ENCODE assay signal across 17 cellular contexts in genomic region chr9:36962721-36963120, GRCh38.
A peak's percentile ranks its signal among the peaks of the same experiment; 100 is the strongest.
DNase-seq lines count a peak whose midpoint lies in the region; ATAC-seq, FAIRE-seq and TF ChIP-seq lines count a peak whose summit lies in the region.
"Had no signal": no experiment of that assay in that cellular context is flagged by ENCODE, and none has a peak within 500 bp of the region (broad histone marks: within the 10 kb centered on the region; RNA-seq: fewer than 3 reads in every experiment).

No MANE protein-coding gene starts in this region.

- H3K4me1 Mint-ChIP-seq in IgD-negative memory B cell (peaks cover 5 to 14% (median 8%) of the 10 kb centered on the region in 3 donors), HFFc6 (ENCODE audit: low read depth) (no peaks in the 10 kb centered on the region)
- H3K4me1 Mint-ChIP-seq: CD8-positive, alpha-beta memory T cell had no signal

- no peak overlapping the region for H3K4me3 ChIP-seq in neuronal stem cell (ENCODE audit: low read length in 2 of 2)
- H3K4me3 ChIP-seq: BLaER1 had no signal

- H3K36me3 Mint-ChIP-seq in IgD-negative memory B cell (peaks cover 9% of the 10 kb centered on the region), HFFc6 (ENCODE audit: low read depth) (no peaks in the 10 kb centered on the region)

- H3K14ac ChIP-seq in neuronal stem cell (ENCODE audit: low read length): no peak overlapping the region

- H2BK120ac ChIP-seq in neuronal stem cell (ENCODE audit: low read depth, low read length): no peak overlapping the region

- H3K4me2 ChIP-seq in neuronal stem cell (ENCODE audit: insufficient read depth, low read length, poor library complexity, severe bottlenecking): no peak overlapping the region
- H3K4me2 ChIP-seq: BLaER1 had no signal

- peak overlapping the region; percentile 10 for H2AK5ac ChIP-seq in neuronal stem cell (ENCODE audit: low read depth, low read length)

- DNase-seq in activated CD8-positive, alpha-beta memory T cell treated with anti-CD3 and anti-CD28 coated beads, Interleukin-2, amount 50 U/mL, for 48 hours: peak; percentile 34
- DNase-seq in activated CD8-positive, alpha-beta memory T cell treated with anti-CD3 and anti-CD28 coated beads, Interleukin-2, amount 50 U/mL, for 4 hours: no peak
- DNase-seq in neuronal stem cell (ENCODE audit: low spot score) (no peak), urothelium cell line (ENCODE audit: low spot score) (no peak), HFFc6 (no peak), NCI-H2029 treated with DMSO at 0.1 percent for 48 hours (lab: John Stamatoyannopoulos, UW) (no peak)
- DNase-seq: Caco-2; CD8-positive, alpha-beta memory T cell; DND-41; IMR-90; KG1 had no signal

- H2AFZ ChIP-seq in neuronal stem cell (ENCODE audit: low read length): no peak overlapping the region

- peaks cover 0 to 3% (median 0%) of the 10 kb centered on the region in 3 experiments for H3K27me3 ChIP-seq in neuronal stem cell (ENCODE audit: control insufficient read depth in 3 of 3, insufficient read depth in 3 of 3, low read depth in 1 of 3, low read length in 3 of 3)
- H3K27me3 ChIP-seq: BLaER1 had no signal

- H3K27ac Mint-ChIP-seq in IgD-negative memory B cell: peak overlapping the region in 2 of 3 donors; percentile 21 to 41
- H3K27ac Mint-ChIP-seq in HFFc6: no peak overlapping the region

- no peak overlapping the region for H3K9ac ChIP-seq in neuronal stem cell (ENCODE audit: low read depth, low read length, poor library complexity)
- H3K9ac ChIP-seq: BLaER1 had no signal

- peaks cover 0 to 4% of the 10 kb centered on the region in 2 donors for H3K4me1 ChIP-seq in neuronal stem cell (ENCODE audit: control insufficient read depth in 2 of 2, insufficient read depth in 1 of 2, low read depth in 1 of 2, low read length in 2 of 2)
- H3K4me1 ChIP-seq: Caco-2 had no signal

- H3K18ac ChIP-seq in neuronal stem cell (ENCODE audit: low read length): no peak overlapping the region

- H3K79me1 ChIP-seq in neuronal stem cell (ENCODE audit: low read depth, low read length): no peaks in the 10 kb centered on the region

- no peak overlapping the region for H2BK5ac ChIP-seq in neuronal stem cell (ENCODE audit: low read length)

- H3K4me3 Mint-ChIP-seq in IgD-negative memory B cell (no peak overlapping the region), HFFc6 (no peak overlapping the region)
- H3K4me3 Mint-ChIP-seq: CD8-positive, alpha-beta memory T cell had no signal

- no peaks in the 10 kb centered on the region for H3K27me3 Mint-ChIP-seq in IgD-negative memory B cell
- peaks cover 58% of the 10 kb centered on the region for H3K27me3 Mint-ChIP-seq in HFFc6 (ENCODE audit: insufficient read depth)

- no peak for ATAC-seq in GM21619 (IDR thresholded peaks at IDR 0.05; ENCODE audit: unreplicated experiment)
- ATAC-seq: HCT116 had no signal

- no peak overlapping the region for H2BK12ac ChIP-seq in neuronal stem cell (ENCODE audit: low read length)

- H3K23ac ChIP-seq in neuronal stem cell (ENCODE audit: low read depth, low read length, poor library complexity): no peak overlapping the region

- H3K9me3 ChIP-seq in neuronal stem cell (replicated peaks in 1 of 2; ENCODE audit: control insufficient read depth in 2 of 2, insufficient read depth in 1 of 2, low read depth in 1 of 2, low read length in 2 of 2): no peaks in the 10 kb centered on the region
- H3K9me3 ChIP-seq: BLaER1, Caco-2 had no signal

- H4K8ac ChIP-seq in neuronal stem cell (ENCODE audit: low read depth, low read length): no peak overlapping the region

- no peak overlapping the region for H3K27ac ChIP-seq in neuronal stem cell (replicated peaks; ENCODE audit: low read length)
- H3K27ac ChIP-seq: 22Rv1, BLaER1 had no signal

- no peak overlapping the region for H2BK15ac ChIP-seq in neuronal stem cell (ENCODE audit: low read length)

- no CpG with 5 or more reads among the region's 11 CpGs for WGBS in neuronal stem cell (ENCODE audit: extremely low coverage in 2 of 2, insufficient read length in 2 of 2, insufficient replicate concordance in 1 of 2), 2 donors

- H3K9me3 Mint-ChIP-seq in IgD-negative memory B cell (no peaks in the 10 kb centered on the region), HFFc6 (no peaks in the 10 kb centered on the region)

- peak; percentile 27 for FAIRE-seq in urothelium cell line (lab: Jason Lieb, UNC)
- FAIRE-seq: GM19239 had no signal

- H4K91ac ChIP-seq in neuronal stem cell (ENCODE audit: low read depth, low read length, poor library complexity): peak overlapping the region; percentile 9

- no peak for TF ChIP-seq CTCF in HFFc6 (IDR thresholded peaks at IDR 0.05)

- peaks cover 0 to 77% of the 10 kb centered on the region in 2 donors for H3K36me3 ChIP-seq in neuronal stem cell (replicated peaks in 1 of 2; ENCODE audit: control insufficient read depth in 2 of 2, insufficient read depth in 2 of 2, low read length in 2 of 2)

- H3K4ac ChIP-seq in neuronal stem cell (ENCODE audit: low read length): no peak overlapping the region
